Comparison of ENCODE assay signal across 8 cellular contexts in genomic region chr12:2336409-2336829, GRCh38.
DNase-seq lines count a peak whose midpoint lies in the region; ATAC-seq, FAIRE-seq and TF ChIP-seq lines count a peak whose summit lies in the region.

No MANE protein-coding gene starts in this region.

- H3K27me3 ChIP-seq in kidney epithelial cell (ENCODE audit: control insufficient read depth, insufficient read depth, low read length): no peaks in the 10 kb centered on the region

- peak overlapping the region; percentile 74 for H3K27ac ChIP-seq in angular gyrus (ENCODE audit: low read depth, low read length)

- H3K4me3 ChIP-seq in AG10803 (ENCODE audit: low read length) (peak overlapping the region; percentile 7; the same call in 1 of the 2 replicates), kidney epithelial cell (ENCODE audit: low read depth, low read length) (no peak overlapping the region)

- no peaks in the 10 kb centered on the region for H3K36me3 ChIP-seq in kidney epithelial cell (ENCODE audit: control insufficient read depth, insufficient read depth, low read length)

- TF ChIP-seq CTCF in AG10803 (conservative IDR thresholded peaks at IDR 0.05; ENCODE audit: low read length) (no peak), kidney epithelial cell (IDR thresholded peaks at IDR 0.05; ENCODE audit: insufficient read depth, low read length, poor library complexity, severe bottlenecking) (no peak)

- peak; percentile 93 for DNase-seq in AG10803 (ENCODE audit: low read depth)
- peak; percentile 86 for DNase-seq in kidney epithelial cell (ENCODE audit: low read depth)
- DNase-seq in frontal cortex (ENCODE audit: low spot score in 2 of 2): no peak
- DNase-seq in left colon: no peak
- no peak for DNase-seq in T-helper 1 cell

- peak; percentile 93 for ATAC-seq in GM19395 (IDR thresholded peaks at IDR 0.05; ENCODE audit: unreplicated experiment)
- peak; percentile 88 for ATAC-seq in HG03520 (IDR thresholded peaks at IDR 0.05; ENCODE audit: unreplicated experiment)
- ATAC-seq in left colon: no peak

- no peak for FAIRE-seq in frontal cortex (lab: Jason Lieb, UNC)

- intact Hi-C loops in left colon (cut with DNase I, micrococcal nuclease): no loop called here

Comparison
In these comparisons a context has a peak if more than half of its experiments do, and no peak if none do; other contexts are left out.
1. DNase-seq: peak in AG10803 (single experiment) and kidney epithelial cell (single experiment); none in frontal cortex (0 of 2), left colon (0 of 2) and T-helper 1 cell (0 of 5).